13 cellular contexts compared by ENCODE assay signal in genomic region chr15:40914486-40914885, GRCh38. TPM values are rescaled to one million over a fixed set of nuclear protein-coding genes. Genes with fewer than 3 reads are reported as not detected.
DNase-seq lines count a peak whose midpoint lies in the region; ATAC-seq and TF ChIP-seq lines count a peak whose summit lies in the region.
"Had no signal": no experiment of that assay in that cellular context is flagged by ENCODE, and none has a peak within 500 bp of the region (broad histone marks: within the 10 kb centered on the region; RNA-seq: fewer than 3 reads in every experiment).

No MANE protein-coding gene starts in this region.

- H2AK5ac ChIP-seq in mesendoderm (ENCODE audit: low read length), result no peak overlapping the region

- H3K79me2 ChIP-seq in OCI-LY1 (ENCODE audit: insufficient read depth, low read length), result no peaks in the 10 kb centered on the region
- H3K79me2 ChIP-seq in mesendoderm (ENCODE audit: control insufficient read depth, insufficient read depth, low read length), result no peaks in the 10 kb centered on the region

- no peak overlapping the region for H3K4ac ChIP-seq in mesendoderm (ENCODE audit: low read depth, low read length)

- H4K20me1 ChIP-seq in OCI-LY1 (ENCODE audit: insufficient read depth, low read length), result no peaks in the 10 kb centered on the region

- H3K36me3 ChIP-seq in OCI-LY1 (ENCODE audit: insufficient read depth, low read length), result no peaks in the 10 kb centered on the region
- no peaks in the 10 kb centered on the region for H3K36me3 ChIP-seq in mesendoderm (ENCODE audit: control insufficient read depth, insufficient read depth, low read length)
- H3K36me3 ChIP-seq: colonic mucosa, Peyer's patch had no signal

- H3K4me1 ChIP-seq in OCI-LY1 (ENCODE audit: insufficient read depth, low read length, severe bottlenecking) (no peaks in the 10 kb centered on the region), mesendoderm (ENCODE audit: control insufficient read depth, low read depth, low read length) (no peaks in the 10 kb centered on the region)
- H3K4me1 ChIP-seq: colonic mucosa had no signal

- no peak overlapping the region for H2BK5ac ChIP-seq in mesendoderm (ENCODE audit: low read length)

- TF ChIP-seq CTCF in GM12872 (IDR thresholded peaks at IDR 0.05; ENCODE audit: insufficient read depth, low read depth, low read length) (peak; percentile 66), OCI-LY1 (IDR thresholded peaks at IDR 0.05; ENCODE audit: low read length) (peak; percentile 83)

- no peak overlapping the region for H2BK15ac ChIP-seq in mesendoderm (replicated peaks; ENCODE audit: low read depth)

- H2AFZ ChIP-seq in OCI-LY1 (ENCODE audit: low read length), result no peak overlapping the region

- H3K9ac ChIP-seq in OCI-LY1 (ENCODE audit: low read length) (no peak overlapping the region), mesendoderm (ENCODE audit: low read length) (no peak overlapping the region)

- no CpG with 5 or more reads among the region's 8 CpGs for WGBS in mesendoderm (ENCODE audit: extremely low coverage, insufficient coverage, low lambda C conversion rate)

- no peaks in the 10 kb centered on the region for H3K79me1 ChIP-seq in mesendoderm (ENCODE audit: low read length)

- H2BK120ac ChIP-seq in mesendoderm (ENCODE audit: low read depth, low read length), result no peak overlapping the region

- DNase-seq in mesendoderm, result peak; percentile 57
- no peak for DNase-seq in CD1c-positive myeloid dendritic cell (ENCODE audit: extremely low spot score)
- no peak for DNase-seq in AG20443 (ENCODE audit: low spot score)
- DNase-seq: activated CD8-positive, alpha-beta memory T cell treated with anti-CD3 and anti-CD28 coated beads, Interleukin-2, amount 10 ng/mL, durations not matched to agents 7 days and 5 days; activated naive CD8-positive, alpha-beta T cell treated with anti-CD3 and anti-CD28 coated beads, Interleukin-2, amount 10 ng/mL, durations not matched to agents 7 days and 5 days; colonic mucosa; COR-L47; nephron progenitor cell; Peyer's patch; T1000 had no signal

- no peak overlapping the region for H4K5ac ChIP-seq in mesendoderm (ENCODE audit: low read length)

- H3K4me3 ChIP-seq in OCI-LY1 (ENCODE audit: low read depth, low read length, poor library complexity, severe bottlenecking) (no peak overlapping the region), mesendoderm (ENCODE audit: low read length) (no peak overlapping the region)
- H3K4me3 ChIP-seq: colonic mucosa, Peyer's patch had no signal

- no peaks in the 10 kb centered on the region for H3F3A ChIP-seq in OCI-LY1 (ENCODE audit: insufficient read depth, low read length)

- no peaks in the 10 kb centered on the region for H3K9me2 ChIP-seq in OCI-LY1 (ENCODE audit: low read depth, low read length)

- no peak overlapping the region for H4K8ac ChIP-seq in mesendoderm (ENCODE audit: low read depth, low read length)

- H3K56ac ChIP-seq in mesendoderm (ENCODE audit: low read length), result no peak overlapping the region

- no peak overlapping the region for H3K27ac ChIP-seq in OCI-LY1 (ENCODE audit: low read depth, low read length, poor library complexity, severe bottlenecking)
- H3K27ac ChIP-seq in mesendoderm (ENCODE audit: low read depth, low read length), result no peak overlapping the region
- H3K27ac ChIP-seq: colonic mucosa, Peyer's patch had no signal

- no peak overlapping the region for H3K23ac ChIP-seq in mesendoderm (ENCODE audit: low read length)

- H3K9me3 ChIP-seq in OCI-LY1 (ENCODE audit: low read length), result no peaks in the 10 kb centered on the region
- H3K9me3 ChIP-seq: colonic mucosa, Peyer's patch had no signal

- H3K27me3 ChIP-seq in OCI-LY1 (ENCODE audit: insufficient read depth, low read length) (no peaks in the 10 kb centered on the region), mesendoderm (ENCODE audit: insufficient read depth, low read length, poor library complexity) (no peaks in the 10 kb centered on the region)
- H3K27me3 ChIP-seq: colonic mucosa, Peyer's patch had no signal

- ATAC-seq in HG03135 (IDR thresholded peaks at IDR 0.05; ENCODE audit: unreplicated experiment), result no peak
- ATAC-seq: activated CD8-positive, alpha-beta memory T cell treated with anti-CD3 and anti-CD28 coated beads, Interleukin-2, amount 10 ng/mL, durations not matched to agents 7 days and 5 days had no signal

- H3K4me2 ChIP-seq in OCI-LY1 (ENCODE audit: low read length) (no peak overlapping the region), mesendoderm (ENCODE audit: low read length) (no peak overlapping the region)

- H3K18ac ChIP-seq in mesendoderm (ENCODE audit: low read length), result no peak overlapping the region

RNA-seq across cellular contexts. Expression of gene DLL4, which starts 14.7 kb away (rescaled TPM):
- 0.01 TPM for polyA plus RNA-seq in mesendoderm (2013, experiment 1 of 2)
- not detected for polyA plus RNA-seq in mesendoderm (2013, experiment 2 of 2)

RNA-seq across cellular contexts. Expression of gene VPS18, which starts 20.2 kb away (rescaled TPM):
- 11.7 TPM for polyA plus RNA-seq in mesendoderm (2013, experiment 1 of 2)
- polyA plus RNA-seq in mesendoderm (2013, experiment 2 of 2), result 11.5 TPM

RNA-seq across cellular contexts. Expression of gene CHAC1, which starts 38.8 kb away (rescaled TPM):
- 28.1 TPM for polyA plus RNA-seq in mesendoderm (2013, experiment 1 of 2)
- polyA plus RNA-seq in mesendoderm (2013, experiment 2 of 2), result 29.2 TPM

RNA-seq across cellular contexts. Expression of gene RHOV, which starts 40.5 kb away (rescaled TPM):
- 1.2 TPM for polyA plus RNA-seq in mesendoderm (2013, experiment 1 of 2)
- 1.2 TPM for polyA plus RNA-seq in mesendoderm (2013, experiment 2 of 2)
